In the genomic region with DNA sequence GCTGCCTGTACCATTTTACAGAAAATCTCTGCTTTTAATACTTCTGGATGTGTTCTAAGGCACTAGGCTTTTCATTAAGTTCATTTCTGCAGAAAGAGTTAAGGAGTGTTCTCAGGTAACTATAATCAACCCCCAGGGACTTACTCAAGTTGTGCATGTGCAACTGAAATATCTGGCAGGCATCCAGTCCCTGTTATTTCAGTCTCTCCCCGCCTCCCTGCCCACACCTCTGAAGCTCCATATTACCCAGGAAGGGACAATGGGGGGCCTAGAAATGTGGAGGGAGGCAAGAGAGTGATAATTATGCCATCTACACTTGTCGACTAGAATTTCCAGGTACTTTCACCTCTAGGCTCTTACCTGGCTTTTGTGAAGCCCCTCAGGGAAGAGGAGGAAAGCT, we compare ENCODE assay signal across 21 cellular contexts.
DNase-seq lines count a peak whose midpoint lies in the region; ATAC-seq and TF ChIP-seq lines count a peak whose summit lies in the region.
"Had no signal": no experiment of that assay in that cellular context is flagged by ENCODE, and none has a peak within 500 bp of the region (broad histone marks: within the 10 kb centered on the region; RNA-seq: fewer than 3 reads in every experiment).

No MANE protein-coding gene starts in this region.

- H3K27me3 ChIP-seq in mesendoderm (ENCODE audit: insufficient read depth, low read length, poor library complexity) (no peaks in the 10 kb centered on the region), lower lobe of right lung (ENCODE audit: low read depth) (no peaks in the 10 kb centered on the region)
- H3K27me3 ChIP-seq: Peyer's patch, SJCRH30 had no signal

- H3K4ac ChIP-seq in mesendoderm (ENCODE audit: low read depth, low read length) = no peak overlapping the region

- no peak overlapping the region for H3K4me2 ChIP-seq in mesendoderm (ENCODE audit: low read length)

- no peak overlapping the region for H3K4me3 Mint-ChIP-seq in activated naive CD4-positive, alpha-beta T cell treated with anti-CD3 and anti-CD28 coated beads, Interleukin-2, amount 10 ng/mL, durations not matched to agents 7 days and 5 days
- no peak overlapping the region for H3K4me3 Mint-ChIP-seq in progenitor cell of endocrine pancreas (ENCODE audit: low read depth)
- H3K4me3 Mint-ChIP-seq: CD14-positive monocyte had no signal

- H3K18ac ChIP-seq in mesendoderm (ENCODE audit: low read length) = peak overlapping the region; percentile 7

- no peak overlapping the region for H2BK5ac ChIP-seq in mesendoderm (ENCODE audit: low read length)

- no peak overlapping the region for H2BK15ac ChIP-seq in mesendoderm (replicated peaks; ENCODE audit: low read depth)

- H3K27ac Mint-ChIP-seq in activated naive CD4-positive, alpha-beta T cell treated with anti-CD3 and anti-CD28 coated beads, Interleukin-2, amount 10 ng/mL, durations not matched to agents 7 days and 5 days = peak overlapping the region; percentile 49
- H3K27ac Mint-ChIP-seq in progenitor cell of endocrine pancreas = no peak overlapping the region

- peaks cover 7% of the 10 kb centered on the region for H3K36me3 Mint-ChIP-seq in activated naive CD4-positive, alpha-beta T cell treated with anti-CD3 and anti-CD28 coated beads, Interleukin-2, amount 10 ng/mL, durations not matched to agents 7 days and 5 days
- H3K36me3 Mint-ChIP-seq in progenitor cell of endocrine pancreas (ENCODE audit: insufficient read depth) = no peaks in the 10 kb centered on the region
- H3K36me3 Mint-ChIP-seq: CD14-positive monocyte had no signal

- H3K27ac ChIP-seq in mesendoderm (ENCODE audit: low read depth, low read length) (no peak overlapping the region), lower lobe of right lung (no peak overlapping the region)
- H3K27ac ChIP-seq: GM23248, Peyer's patch, SJCRH30 had no signal

- no peaks in the 10 kb centered on the region for H3K79me1 ChIP-seq in mesendoderm (ENCODE audit: low read length)

- H3K27me3 Mint-ChIP-seq in activated naive CD4-positive, alpha-beta T cell treated with anti-CD3 and anti-CD28 coated beads, Interleukin-2, amount 10 ng/mL, durations not matched to agents 7 days and 5 days = no peaks in the 10 kb centered on the region
- H3K27me3 Mint-ChIP-seq in progenitor cell of endocrine pancreas = no peaks in the 10 kb centered on the region

- no peak overlapping the region for H4K8ac ChIP-seq in mesendoderm (ENCODE audit: low read depth, low read length)

- no peak for DNase-seq in activated naive CD4-positive, alpha-beta T cell treated with anti-CD3 and anti-CD28 coated beads, Interleukin-2, amount 10 ng/mL, durations not matched to agents 7 days and 5 days
- DNase-seq in activated naive CD4-positive, alpha-beta T cell (lab: John Stamatoyannopoulos, UW) = no peak
- DNase-seq in NCI-H1436 (lab: John Stamatoyannopoulos, UW) (peak; percentile 76), NCI-H2171 (lab: John Stamatoyannopoulos, UW) (peak; percentile 81), mesendoderm (no peak), lower lobe of right lung (no peak), progenitor cell of endocrine pancreas (ENCODE audit: low spot score, unreplicated experiment) (no peak), NCI-H146 (lab: John Stamatoyannopoulos, UW) (no peak)
- DNase-seq: AML-193, DMS53, GM23248, KG1, NCI-H1105, NCI-H187, NCI-H82, Peyer's patch, SJCRH30, T-helper 1 cell had no signal

- peak overlapping the region; percentile 50 for H2BK120ac ChIP-seq in mesendoderm (ENCODE audit: low read depth, low read length)

- TF ChIP-seq CTCF in lower lobe of right lung (IDR thresholded peaks at IDR 0.05) = no peak
- no peak for TF ChIP-seq CTCF in progenitor cell of endocrine pancreas (IDR thresholded peaks at IDR 0.05; ENCODE audit: unreplicated experiment)

- H3K4me3 ChIP-seq in mesendoderm (ENCODE audit: low read length) (no peak overlapping the region), lower lobe of right lung (no peak overlapping the region)
- H3K4me3 ChIP-seq: GM12878, GM23248, Peyer's patch, SJCRH30 had no signal

- H2AK5ac ChIP-seq in mesendoderm (ENCODE audit: low read length) = no peak overlapping the region

- intact Hi-C loops in lower lobe of right lung (cut with DNase I) = no loop called here

- H3K79me2 ChIP-seq in mesendoderm (ENCODE audit: control insufficient read depth, insufficient read depth, low read length) = no peaks in the 10 kb centered on the region

- H3K23ac ChIP-seq in mesendoderm (ENCODE audit: low read length) = no peak overlapping the region

- no CpG with 5 or more reads among the region's 2 CpGs for WGBS in mesendoderm (ENCODE audit: extremely low coverage, insufficient coverage, low lambda C conversion rate)

- CTCF ChIA-PET in activated naive CD4-positive, alpha-beta T cell treated with anti-CD3 and anti-CD28 coated beads, Interleukin-2, amount 10 ng/mL, durations not matched to agents 7 days and 5 days (lab: Charles Lee) = interaction anchor here (0.6 kb wide), 1 partner anchor 115 kb away, joined by 3 read pairs; no protein-coding TSS in a partner anchor

- ATAC-seq in lower lobe of right lung = no peak
- ATAC-seq: GM12878, HCT116 had no signal

- peaks cover 7% of the 10 kb centered on the region for H3K9me3 Mint-ChIP-seq in activated naive CD4-positive, alpha-beta T cell treated with anti-CD3 and anti-CD28 coated beads, Interleukin-2, amount 10 ng/mL, durations not matched to agents 7 days and 5 days
- peaks cover 7% of the 10 kb centered on the region for H3K9me3 Mint-ChIP-seq in progenitor cell of endocrine pancreas (ENCODE audit: low read depth)

- no peaks in the 10 kb centered on the region for H3K9me3 ChIP-seq in lower lobe of right lung
- H3K9me3 ChIP-seq: Peyer's patch had no signal

- no peak overlapping the region for H3K56ac ChIP-seq in mesendoderm (ENCODE audit: low read length)

- H3K36me3 ChIP-seq in mesendoderm (ENCODE audit: control insufficient read depth, insufficient read depth, low read length) (no peaks in the 10 kb centered on the region), lower lobe of right lung (no peaks in the 10 kb centered on the region)
- H3K36me3 ChIP-seq: Peyer's patch, SJCRH30 had no signal

- H3K9ac ChIP-seq in mesendoderm (ENCODE audit: low read length) = no peak overlapping the region
- H3K9ac ChIP-seq: GM23248 had no signal

- peaks cover 33% of the 10 kb centered on the region for H3K4me1 Mint-ChIP-seq in activated naive CD4-positive, alpha-beta T cell treated with anti-CD3 and anti-CD28 coated beads, Interleukin-2, amount 10 ng/mL, durations not matched to agents 7 days and 5 days
- H3K4me1 Mint-ChIP-seq in progenitor cell of endocrine pancreas (ENCODE audit: low read depth) = peaks cover 22% of the 10 kb centered on the region

- H4K5ac ChIP-seq in mesendoderm (ENCODE audit: low read length) = no peak overlapping the region

- H3K4me1 ChIP-seq in mesendoderm (ENCODE audit: control insufficient read depth, low read depth, low read length) = peaks cover 6% of the 10 kb centered on the region
- peaks cover 22% of the 10 kb centered on the region for H3K4me1 ChIP-seq in lower lobe of right lung
- H3K4me1 ChIP-seq: SJCRH30 had no signal

Comparison
In these comparisons a context has a peak if more than half of its experiments do, and no peak if none do; other contexts are left out.
1. DNase-seq: peak in NCI-H1436 (single experiment) and NCI-H2171 (single experiment); none in activated naive CD4-positive, alpha-beta T cell treated with anti-CD3 and anti-CD28 coated beads, Interleukin-2, amount 10 ng/mL, durations not matched to agents 7 days and 5 days (single experiment), activated naive CD4-positive, alpha-beta T cell (0 of 4), mesendoderm (single experiment), lower lobe of right lung (single experiment), progenitor cell of endocrine pancreas (single experiment) and NCI-H146 (single experiment).